ENCODE assay signal across 12 cellular contexts in genomic region chrX:87873347-87873941, GRCh38.
DNase-seq lines count a peak whose midpoint lies in the region; ATAC-seq and TF ChIP-seq lines count a peak whose summit lies in the region.
"Had no signal": no experiment of that assay in that cellular context is flagged by ENCODE, and none has a peak within 500 bp of the region (broad histone marks: within the 10 kb centered on the region; RNA-seq: fewer than 3 reads in every experiment).

No MANE protein-coding gene starts in this region.

- ATAC-seq in GM18861 (IDR thresholded peaks at IDR 0.05; ENCODE audit: unreplicated experiment), result peak; percentile 57
- ATAC-seq in GM21717 (IDR thresholded peaks at IDR 0.05; ENCODE audit: unreplicated experiment), result peak; percentile 76
- ATAC-seq in HG03354 (IDR thresholded peaks at IDR 0.05; ENCODE audit: poor library complexity, severe bottlenecking, unreplicated experiment), result peak; percentile 72
- ATAC-seq in lung (ENCODE audit: insufficient read depth, low FRiP score), result peak; percentile 47
- no peak for ATAC-seq in activated naive CD4-positive, alpha-beta T cell treated with anti-CD3 and anti-CD28 coated beads, Interleukin-2, amount 50 U/mL, for 72 hours
- ATAC-seq in psoas muscle, result no peak

- DNase-seq in lung (ENCODE audit: low spot score) (no peak), DMS153 treated with DMSO at 0.1 percent for 48 hours (lab: John Stamatoyannopoulos, UW; ENCODE audit: unreplicated experiment) (no peak), psoas muscle (no peak)
- DNase-seq in activated naive CD4-positive, alpha-beta T cell treated with anti-CD3 and anti-CD28 coated beads, Interleukin-2, amount 50 U/mL, for 72 hours (ENCODE audit: low spot score in 2 of 2), result no peak
- DNase-seq: activated CD4-positive, alpha-beta T cell treated with anti-CD3 and anti-CD28 coated beads, Interleukin-2, amount 50 U/mL, for 1 hour; NCI-H146; NCI-H526; stomach had no signal

- H3K27ac Mint-ChIP-seq in activated naive CD4-positive, alpha-beta T cell treated with anti-CD3 and anti-CD28 coated beads, Interleukin-2, amount 50 U/mL, for 72 hours, result no peak overlapping the region
- H3K27ac Mint-ChIP-seq: memory B cell had no signal

- intact Hi-C loops in psoas muscle (cut with DNase I), result no loop called here

- peaks cover under 1 to 9% of the 10 kb centered on the region in 2 donors for H3K9me3 Mint-ChIP-seq in activated naive CD4-positive, alpha-beta T cell treated with anti-CD3 and anti-CD28 coated beads, Interleukin-2, amount 50 U/mL, for 72 hours

- no peaks in the 10 kb centered on the region for H3K27me3 ChIP-seq in lung (ENCODE audit: control insufficient read depth, insufficient read depth)
- H3K27me3 ChIP-seq in psoas muscle (ENCODE audit: insufficient read depth in 3 of 3, low read length in 2 of 3), result no peaks in the 10 kb centered on the region
- H3K27me3 ChIP-seq: stomach had no signal

- H3K36me3 ChIP-seq in lung (ENCODE audit: control insufficient read depth in 2 of 2, insufficient read depth in 2 of 2, low read length in 2 of 2), result no peaks in the 10 kb centered on the region
- no peaks in the 10 kb centered on the region for H3K36me3 ChIP-seq in psoas muscle (ENCODE audit: insufficient read depth in 1 of 2, low read depth in 1 of 2)
- H3K36me3 ChIP-seq: stomach had no signal

- H3K27ac ChIP-seq in lung (ENCODE audit: low read depth in 1 of 2, low read length in 1 of 2) (no peak overlapping the region), psoas muscle (no peak overlapping the region)

- H3K4me1 ChIP-seq in lung (ENCODE audit: control insufficient read depth in 2 of 2, insufficient read depth in 2 of 2, low read length in 2 of 2) (peaks cover 0 to 2% of the 10 kb centered on the region in 2 donors), psoas muscle (no peaks in the 10 kb centered on the region)

- H3K4me3 ChIP-seq in lung, result no peak overlapping the region
- H3K4me3 ChIP-seq in psoas muscle, result no peak overlapping the region
- H3K4me3 ChIP-seq: stomach had no signal

- no peaks in the 10 kb centered on the region for H3K36me3 Mint-ChIP-seq in activated naive CD4-positive, alpha-beta T cell treated with anti-CD3 and anti-CD28 coated beads, Interleukin-2, amount 50 U/mL, for 72 hours
- H3K36me3 Mint-ChIP-seq: memory B cell had no signal

- 13 to 30% methylated on average over 2 of the region's 2 CpGs for WGBS in lung, 2 donors
- WGBS in psoas muscle, 3 donors, result 35 to 38% (median 36%) methylated on average over 2 of the region's 2 CpGs

- H3K9me3 ChIP-seq in lung (ENCODE audit: control insufficient read depth in 2 of 2, insufficient read depth in 1 of 2, low read length in 1 of 2) (peaks cover 0 to 3% of the 10 kb centered on the region in 2 donors), psoas muscle (no peaks in the 10 kb centered on the region)
- H3K9me3 ChIP-seq: stomach had no signal

- TF ChIP-seq CTCF in lung (IDR thresholded peaks at IDR 0.05; ENCODE audit: control extremely low read depth, extremely low read depth), result no peak
- TF ChIP-seq CTCF in psoas muscle (IDR thresholded peaks at IDR 0.05), result no peak

Comparison
In these comparisons a context has a peak if more than half of its experiments do, and no peak if none do; other contexts are left out.
1. ATAC-seq: peak in GM18861 (single experiment), GM21717 (single experiment), HG03354 (single experiment) and lung (single experiment); none in activated naive CD4-positive, alpha-beta T cell treated with anti-CD3 and anti-CD28 coated beads, Interleukin-2, amount 50 U/mL, for 72 hours (0 of 2) and psoas muscle (0 of 4).